Comparison of ENCODE assay signal across 6 cellular contexts in genomic region chr19:54137913-54138776, GRCh38. TPM values are rescaled to one million over a fixed set of nuclear protein-coding genes. Genes with fewer than 3 reads are reported as not detected.
DNase-seq lines count a peak whose midpoint lies in the region; TF ChIP-seq lines count a peak whose summit lies in the region.

No MANE protein-coding gene starts in this region.

- no peaks in the 10 kb centered on the region for H3K27me3 ChIP-seq in GM06990 (replicated peaks; ENCODE audit: control insufficient read depth, insufficient read depth, low read length)
- no peaks in the 10 kb centered on the region for H3K27me3 ChIP-seq in WERI-Rb-1 (ENCODE audit: insufficient read depth, low read depth, severe bottlenecking)
- H3K27me3 ChIP-seq in right atrium auricular region, result no peaks in the 10 kb centered on the region

- DNase-seq in GM06990 (ENCODE audit: extremely low read depth, insufficient read length), result peak; percentile 48
- no peak for DNase-seq in WERI-Rb-1
- DNase-seq in right atrium auricular region (ENCODE audit: low spot score), result no peak
- no peak for DNase-seq in NCI-H187 (lab: John Stamatoyannopoulos, UW)
- no peak for DNase-seq in SHP77 treated with DMSO at 0.1 percent for 48 hours (lab: John Stamatoyannopoulos, UW)

- no peak for TF ChIP-seq CTCF in GM06990 (IDR thresholded peaks at IDR 0.05; ENCODE audit: insufficient read depth, low read length, poor library complexity, severe bottlenecking)
- no peak for TF ChIP-seq CTCF in WERI-Rb-1 (IDR thresholded peaks at IDR 0.05; ENCODE audit: low read depth, low read length)
- peak in 1 of 2 donors; percentile 13 for TF ChIP-seq CTCF in right atrium auricular region (IDR thresholded peaks at IDR 0.05)

- no peaks in the 10 kb centered on the region for H3K9me3 ChIP-seq in WERI-Rb-1 (ENCODE audit: severe bottlenecking)
- no peaks in the 10 kb centered on the region for H3K9me3 ChIP-seq in right atrium auricular region

- H3K27ac ChIP-seq in WERI-Rb-1, result peak overlapping the region; percentile 95
- peak overlapping the region; percentile 92 to 97 for H3K27ac ChIP-seq in right atrium auricular region
- peak overlapping the region; percentile 81 for H3K27ac ChIP-seq in temporal lobe (ENCODE audit: low read depth, low read length)

- H3K36me3 ChIP-seq in GM06990 (ENCODE audit: control insufficient read depth, insufficient read depth, low read length), result peaks cover 16% of the 10 kb centered on the region
- peaks cover 46% of the 10 kb centered on the region for H3K36me3 ChIP-seq in WERI-Rb-1
- peaks cover 8% of the 10 kb centered on the region for H3K36me3 ChIP-seq in right atrium auricular region

- peaks cover 0 to 44% of the 10 kb centered on the region in 2 donors for H3K4me1 ChIP-seq in right atrium auricular region

- peak overlapping the region; percentile 88 for H3K4me3 ChIP-seq in GM06990 (replicated peaks; ENCODE audit: low read depth, low read length)
- H3K4me3 ChIP-seq in WERI-Rb-1 (ENCODE audit: low read depth, low read length), result peak overlapping the region; percentile 84
- peak overlapping the region; percentile 97 to 99 for H3K4me3 ChIP-seq in right atrium auricular region

RNA-seq across cellular contexts. Expression of gene CNOT3, which starts 0.6 kb away (rescaled TPM):
- 10 to 100 TPM; 12.0 to 16.9 TPM for total RNA-seq in right atrium auricular region
- 5.7 TPM for total RNA-seq in temporal lobe

RNA-seq across cellular contexts. Expression of gene LENG1, which starts 21.4 kb away (rescaled TPM):
- total RNA-seq in right atrium auricular region, result 10 to 100 TPM in 1 of 2 donors, 1 to 10 TPM in 1; 6.3 to 10.0 TPM
- 4.7 TPM for total RNA-seq in temporal lobe

RNA-seq across cellular contexts. Expression of gene PRPF31, which starts 22.6 kb away (rescaled TPM):
- 10 to 100 TPM; 26.1 to 46.2 TPM for total RNA-seq in right atrium auricular region
- total RNA-seq in temporal lobe, result 30.7 TPM

RNA-seq across cellular contexts. Expression of gene TFPT, which starts 22.7 kb away (rescaled TPM):
- total RNA-seq in right atrium auricular region (10 to 100 TPM; 10.2 to 19.6 TPM), temporal lobe (9.6 TPM)

RNA-seq across cellular contexts. Expression of gene TMC4, which starts 34.8 kb away (rescaled TPM):
- total RNA-seq in right atrium auricular region (1 to 10 TPM; 1.7 to 2.8 TPM), temporal lobe (0.49 TPM)
